Comparison of ENCODE assay signal across 1 cellular context in genomic region chr17:81866440-81867122, GRCh38.
TF ChIP-seq lines count a peak whose summit lies in the region.

No MANE protein-coding gene starts in this region.

TF ChIP-seq in K562, 482 proteins besides CTCF, POLR2A, EP300 and RAD21 (continued from another document):
- no peak for TF ChIP-seq HLTF (IDR thresholded peaks at IDR 0.05)
- peak; percentile 29; the same call in 1 of the 2 replicates for TF ChIP-seq TAF15 (IDR thresholded peaks at IDR 0.05; ENCODE audit: low read depth, low read length)
- TF ChIP-seq, protein P1, sequence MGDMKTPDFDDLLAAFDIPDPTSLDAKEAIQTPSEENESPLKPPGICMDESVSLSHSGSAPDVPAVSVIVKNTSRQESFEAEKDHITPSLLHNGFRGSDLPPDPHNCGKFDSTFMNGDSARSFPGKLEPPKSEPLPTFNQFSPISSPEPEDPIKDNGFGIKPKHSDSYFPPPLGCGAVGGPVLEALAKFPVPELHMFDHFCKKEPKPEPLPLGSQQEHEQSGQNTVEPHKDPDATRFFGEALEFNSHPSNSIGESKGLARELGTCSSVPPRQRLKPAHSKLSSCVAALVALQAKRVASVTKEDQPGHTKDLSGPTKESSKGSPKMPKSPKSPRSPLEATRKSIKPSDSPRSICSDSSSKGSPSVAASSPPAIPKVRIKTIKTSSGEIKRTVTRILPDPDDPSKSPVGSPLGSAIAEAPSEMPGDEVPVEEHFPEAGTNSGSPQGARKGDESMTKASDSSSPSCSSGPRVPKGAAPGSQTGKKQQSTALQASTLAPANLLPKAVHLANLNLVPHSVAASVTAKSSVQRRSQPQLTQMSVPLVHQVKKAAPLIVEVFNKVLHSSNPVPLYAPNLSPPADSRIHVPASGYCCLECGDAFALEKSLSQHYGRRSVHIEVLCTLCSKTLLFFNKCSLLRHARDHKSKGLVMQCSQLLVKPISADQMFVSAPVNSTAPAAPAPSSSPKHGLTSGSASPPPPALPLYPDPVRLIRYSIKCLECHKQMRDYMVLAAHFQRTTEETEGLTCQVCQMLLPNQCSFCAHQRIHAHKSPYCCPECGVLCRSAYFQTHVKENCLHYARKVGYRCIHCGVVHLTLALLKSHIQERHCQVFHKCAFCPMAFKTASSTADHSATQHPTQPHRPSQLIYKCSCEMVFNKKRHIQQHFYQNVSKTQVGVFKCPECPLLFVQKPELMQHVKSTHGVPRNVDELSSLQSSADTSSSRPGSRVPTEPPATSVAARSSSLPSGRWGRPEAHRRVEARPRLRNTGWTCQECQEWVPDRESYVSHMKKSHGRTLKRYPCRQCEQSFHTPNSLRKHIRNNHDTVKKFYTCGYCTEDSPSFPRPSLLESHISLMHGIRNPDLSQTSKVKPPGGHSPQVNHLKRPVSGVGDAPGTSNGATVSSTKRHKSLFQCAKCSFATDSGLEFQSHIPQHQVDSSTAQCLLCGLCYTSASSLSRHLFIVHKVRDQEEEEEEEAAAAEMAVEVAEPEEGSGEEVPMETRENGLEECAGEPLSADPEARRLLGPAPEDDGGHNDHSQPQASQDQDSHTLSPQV (IDR thresholded peaks at IDR 0.05) = no peak
- no peak for TF ChIP-seq ZBTB11 (CRISPR knock-in tag; IDR thresholded peaks at IDR 0.05)
- TF ChIP-seq SRF (CRISPR knock-in tag; IDR thresholded peaks at IDR 0.05) = no peak
- no peak for TF ChIP-seq COPS2 (conservative IDR thresholded peaks at IDR 0.05)
- TF ChIP-seq TAF1 (IDR thresholded peaks at IDR 0.05; ENCODE audit: control insufficient read depth, extremely low read depth, insufficient read depth, low read length, severe bottlenecking) = no peak
- TF ChIP-seq, protein P2, sequence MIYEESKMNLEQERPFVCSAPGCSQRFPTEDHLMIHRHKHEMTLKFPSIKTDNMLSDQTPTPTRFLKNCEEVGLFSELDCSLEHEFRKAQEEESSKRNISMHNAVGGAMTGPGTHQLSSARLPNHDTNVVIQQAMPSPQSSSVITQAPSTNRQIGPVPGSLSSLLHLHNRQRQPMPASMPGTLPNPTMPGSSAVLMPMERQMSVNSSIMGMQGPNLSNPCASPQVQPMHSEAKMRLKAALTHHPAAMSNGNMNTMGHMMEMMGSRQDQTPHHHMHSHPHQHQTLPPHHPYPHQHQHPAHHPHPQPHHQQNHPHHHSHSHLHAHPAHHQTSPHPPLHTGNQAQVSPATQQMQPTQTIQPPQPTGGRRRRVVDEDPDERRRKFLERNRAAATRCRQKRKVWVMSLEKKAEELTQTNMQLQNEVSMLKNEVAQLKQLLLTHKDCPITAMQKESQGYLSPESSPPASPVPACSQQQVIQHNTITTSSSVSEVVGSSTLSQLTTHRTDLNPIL (CRISPR knock-in tag; IDR thresholded peaks at IDR 0.05) = no peak
- TF ChIP-seq PPARD (CRISPR knock-in tag; IDR thresholded peaks at IDR 0.05) = no peak
- no peak for TF ChIP-seq ZNF586 (CRISPR knock-in tag; conservative IDR thresholded peaks at IDR 0.05)
- TF ChIP-seq, protein P3, sequence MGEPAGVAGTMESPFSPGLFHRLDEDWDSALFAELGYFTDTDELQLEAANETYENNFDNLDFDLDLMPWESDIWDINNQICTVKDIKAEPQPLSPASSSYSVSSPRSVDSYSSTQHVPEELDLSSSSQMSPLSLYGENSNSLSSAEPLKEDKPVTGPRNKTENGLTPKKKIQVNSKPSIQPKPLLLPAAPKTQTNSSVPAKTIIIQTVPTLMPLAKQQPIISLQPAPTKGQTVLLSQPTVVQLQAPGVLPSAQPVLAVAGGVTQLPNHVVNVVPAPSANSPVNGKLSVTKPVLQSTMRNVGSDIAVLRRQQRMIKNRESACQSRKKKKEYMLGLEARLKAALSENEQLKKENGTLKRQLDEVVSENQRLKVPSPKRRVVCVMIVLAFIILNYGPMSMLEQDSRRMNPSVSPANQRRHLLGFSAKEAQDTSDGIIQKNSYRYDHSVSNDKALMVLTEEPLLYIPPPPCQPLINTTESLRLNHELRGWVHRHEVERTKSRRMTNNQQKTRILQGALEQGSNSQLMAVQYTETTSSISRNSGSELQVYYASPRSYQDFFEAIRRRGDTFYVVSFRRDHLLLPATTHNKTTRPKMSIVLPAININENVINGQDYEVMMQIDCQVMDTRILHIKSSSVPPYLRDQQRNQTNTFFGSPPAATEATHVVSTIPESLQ (CRISPR knock-in tag; IDR thresholded peaks at IDR 0.05) = no peak
